In the genomic region with DNA sequence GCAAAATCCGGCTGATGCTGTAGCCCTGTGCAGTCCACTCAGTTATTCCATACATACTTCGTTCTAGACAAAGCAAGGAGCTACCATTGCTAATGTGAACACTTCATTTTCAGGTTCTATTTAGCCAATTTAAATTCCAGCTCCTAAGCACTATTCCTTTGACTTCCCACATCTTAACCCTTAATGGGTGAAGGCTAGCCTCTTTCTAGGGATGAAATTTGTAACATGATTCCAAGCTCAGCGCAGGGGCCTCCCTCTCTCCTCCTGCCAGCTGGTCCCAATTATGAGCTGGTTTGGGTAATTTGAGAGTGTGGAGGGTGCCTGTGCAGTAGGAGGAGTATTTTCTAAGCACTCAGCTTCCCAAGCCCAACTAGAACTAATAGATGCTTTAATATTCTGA, we compare ENCODE assay signal across 1 cellular context.
TF ChIP-seq lines count a peak whose summit lies in the region.

No MANE protein-coding gene starts in this region.

TF ChIP-seq in HEK293, 187 proteins besides CTCF, POLR2A, EP300 and RAD21 (continued from another document):
- TF ChIP-seq, protein P1, sequence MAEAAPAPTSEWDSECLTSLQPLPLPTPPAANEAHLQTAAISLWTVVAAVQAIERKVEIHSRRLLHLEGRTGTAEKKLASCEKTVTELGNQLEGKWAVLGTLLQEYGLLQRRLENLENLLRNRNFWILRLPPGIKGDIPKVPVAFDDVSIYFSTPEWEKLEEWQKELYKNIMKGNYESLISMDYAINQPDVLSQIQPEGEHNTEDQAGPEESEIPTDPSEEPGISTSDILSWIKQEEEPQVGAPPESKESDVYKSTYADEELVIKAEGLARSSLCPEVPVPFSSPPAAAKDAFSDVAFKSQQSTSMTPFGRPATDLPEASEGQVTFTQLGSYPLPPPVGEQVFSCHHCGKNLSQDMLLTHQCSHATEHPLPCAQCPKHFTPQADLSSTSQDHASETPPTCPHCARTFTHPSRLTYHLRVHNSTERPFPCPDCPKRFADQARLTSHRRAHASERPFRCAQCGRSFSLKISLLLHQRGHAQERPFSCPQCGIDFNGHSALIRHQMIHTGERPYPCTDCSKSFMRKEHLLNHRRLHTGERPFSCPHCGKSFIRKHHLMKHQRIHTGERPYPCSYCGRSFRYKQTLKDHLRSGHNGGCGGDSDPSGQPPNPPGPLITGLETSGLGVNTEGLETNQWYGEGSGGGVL (tag by site-specific recombination; IDR thresholded peaks at IDR 0.05) = 0 out of 2 replicates have a peak, but pooled peaks have one; percentile 33
- TF ChIP-seq ZNF324 (tag by site-specific recombination; IDR thresholded peaks at IDR 0.05) (0 out of 2 replicates have a peak, but pooled peaks have one; percentile 47), ZFHX2 (tag by site-specific recombination; conservative IDR thresholded peaks at IDR 0.05) (peak; percentile 49; the same call in 1 of the 2 replicates), ZNF174 (tag by site-specific recombination; IDR thresholded peaks at IDR 0.05) (no peak), ZNF585B (tag by site-specific recombination; IDR thresholded peaks at IDR 0.05) (no peak), ZNF561 (tag by site-specific recombination; IDR thresholded peaks at IDR 0.05; ENCODE audit: borderline replicate concordance) (peak; percentile 81), TRIM28 (IDR thresholded peaks at IDR 0.05; ENCODE audit: borderline replicate concordance, low read length) (peak; percentile 93), OSR2 (tag by site-specific recombination; IDR thresholded peaks at IDR 0.05) (peak; percentile 56; the same call in 1 of the 2 replicates), ZNF335 (tag by site-specific recombination; conservative IDR thresholded peaks at IDR 0.05) (peak; percentile 22; the same call in 1 of the 2 replicates), ZNF664 (tag by site-specific recombination; IDR thresholded peaks at IDR 0.05) (no peak), ZNF529 (tag by site-specific recombination; IDR thresholded peaks at IDR 0.05; ENCODE audit: insufficient replicate concordance) (no peak), ZNF544 (tag by site-specific recombination; IDR thresholded peaks at IDR 0.05) (no peak), ZNF701 (tag by site-specific recombination; IDR thresholded peaks at IDR 0.05) (no peak), ZSCAN30 (tag by site-specific recombination; IDR thresholded peaks at IDR 0.05) (peak; percentile 90), ZNF600 (tag by site-specific recombination; IDR thresholded peaks at IDR 0.05) (no peak), ZNF670 (tag by site-specific recombination; IDR thresholded peaks at IDR 0.05; ENCODE audit: low read depth) (no peak), ZBTB1 (tag by site-specific recombination; IDR thresholded peaks at IDR 0.05) (no peak), SP7 (tag by site-specific recombination; IDR thresholded peaks at IDR 0.05) (peak; percentile 74)
- TF ChIP-seq, protein P2, sequence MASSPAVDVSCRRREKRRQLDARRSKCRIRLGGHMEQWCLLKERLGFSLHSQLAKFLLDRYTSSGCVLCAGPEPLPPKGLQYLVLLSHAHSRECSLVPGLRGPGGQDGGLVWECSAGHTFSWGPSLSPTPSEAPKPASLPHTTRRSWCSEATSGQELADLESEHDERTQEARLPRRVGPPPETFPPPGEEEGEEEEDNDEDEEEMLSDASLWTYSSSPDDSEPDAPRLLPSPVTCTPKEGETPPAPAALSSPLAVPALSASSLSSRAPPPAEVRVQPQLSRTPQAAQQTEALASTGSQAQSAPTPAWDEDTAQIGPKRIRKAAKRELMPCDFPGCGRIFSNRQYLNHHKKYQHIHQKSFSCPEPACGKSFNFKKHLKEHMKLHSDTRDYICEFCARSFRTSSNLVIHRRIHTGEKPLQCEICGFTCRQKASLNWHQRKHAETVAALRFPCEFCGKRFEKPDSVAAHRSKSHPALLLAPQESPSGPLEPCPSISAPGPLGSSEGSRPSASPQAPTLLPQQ (tag by site-specific recombination; IDR thresholded peaks at IDR 0.05) = peak; percentile 52; the same call in 1 of the 2 replicates
- TF ChIP-seq, protein P3, sequence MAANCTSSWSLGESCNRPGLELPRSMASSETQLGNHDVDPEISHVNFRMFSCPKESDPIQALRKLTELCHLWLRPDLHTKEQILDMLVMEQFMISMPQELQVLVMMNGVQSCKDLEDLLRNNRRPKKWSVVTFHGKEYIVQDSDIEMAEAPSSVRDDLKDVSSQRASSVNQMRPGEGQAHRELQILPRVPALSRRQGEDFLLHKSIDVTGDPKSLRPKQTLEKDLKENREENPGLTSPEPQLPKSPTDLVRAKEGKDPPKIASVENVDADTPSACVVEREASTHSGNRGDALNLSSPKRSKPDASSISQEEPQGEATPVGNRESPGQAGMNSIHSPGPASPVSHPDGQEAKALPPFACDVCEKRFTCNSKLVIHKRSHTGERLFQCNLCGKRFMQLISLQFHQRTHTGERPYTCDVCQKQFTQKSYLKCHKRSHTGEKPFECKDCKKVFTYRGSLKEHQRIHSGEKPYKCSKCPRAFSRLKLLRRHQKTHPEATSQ (tag by site-specific recombination; IDR thresholded peaks at IDR 0.05) = no peak
- TF ChIP-seq, protein P4, sequence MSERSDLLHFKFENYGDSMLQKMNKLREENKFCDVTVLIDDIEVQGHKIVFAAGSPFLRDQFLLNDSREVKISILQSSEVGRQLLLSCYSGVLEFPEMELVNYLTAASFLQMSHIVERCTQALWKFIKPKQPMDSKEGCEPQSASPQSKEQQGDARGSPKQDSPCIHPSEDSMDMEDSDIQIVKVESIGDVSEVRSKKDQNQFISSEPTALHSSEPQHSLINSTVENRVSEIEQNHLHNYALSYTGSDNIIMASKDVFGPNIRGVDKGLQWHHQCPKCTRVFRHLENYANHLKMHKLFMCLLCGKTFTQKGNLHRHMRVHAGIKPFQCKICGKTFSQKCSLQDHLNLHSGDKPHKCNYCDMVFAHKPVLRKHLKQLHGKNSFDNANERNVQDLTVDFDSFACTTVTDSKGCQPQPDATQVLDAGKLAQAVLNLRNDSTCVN (tag by site-specific recombination; optimal IDR thresholded peaks at IDR 0.05) = no peak
- TF ChIP-seq, protein P5, sequence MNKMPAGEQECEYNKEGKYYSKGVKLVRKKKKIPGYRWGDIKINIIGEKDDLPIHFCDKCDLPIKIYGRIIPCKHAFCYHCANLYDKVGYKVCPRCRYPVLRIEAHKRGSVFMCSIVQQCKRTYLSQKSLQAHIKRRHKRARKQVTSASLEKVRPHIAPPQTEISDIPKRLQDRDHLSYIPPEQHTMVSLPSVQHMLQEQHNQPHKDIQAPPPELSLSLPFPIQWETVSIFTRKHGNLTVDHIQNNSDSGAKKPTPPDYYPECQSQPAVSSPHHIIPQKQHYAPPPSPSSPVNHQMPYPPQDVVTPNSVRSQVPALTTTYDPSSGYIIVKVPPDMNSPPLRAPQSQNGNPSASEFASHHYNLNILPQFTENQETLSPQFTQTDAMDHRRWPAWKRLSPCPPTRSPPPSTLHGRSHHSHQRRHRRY (tag by site-specific recombination; IDR thresholded peaks at IDR 0.05) = no peak
- TF ChIP-seq, protein P6, sequence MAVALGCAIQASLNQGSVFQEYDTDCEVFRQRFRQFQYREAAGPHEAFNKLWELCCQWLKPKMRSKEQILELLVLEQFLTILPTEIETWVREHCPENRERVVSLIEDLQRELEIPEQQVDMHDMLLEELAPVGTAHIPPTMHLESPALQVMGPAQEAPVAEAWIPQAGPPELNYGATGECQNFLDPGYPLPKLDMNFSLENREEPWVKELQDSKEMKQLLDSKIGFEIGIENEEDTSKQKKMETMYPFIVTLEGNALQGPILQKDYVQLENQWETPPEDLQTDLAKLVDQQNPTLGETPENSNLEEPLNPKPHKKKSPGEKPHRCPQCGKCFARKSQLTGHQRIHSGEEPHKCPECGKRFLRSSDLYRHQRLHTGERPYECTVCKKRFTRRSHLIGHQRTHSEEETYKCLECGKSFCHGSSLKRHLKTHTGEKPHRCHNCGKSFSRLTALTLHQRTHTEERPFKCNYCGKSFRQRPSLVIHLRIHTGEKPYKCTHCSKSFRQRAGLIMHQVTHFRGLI (tag by site-specific recombination; IDR thresholded peaks at IDR 0.05) = peak; percentile 94
- TF ChIP-seq, protein P7, sequence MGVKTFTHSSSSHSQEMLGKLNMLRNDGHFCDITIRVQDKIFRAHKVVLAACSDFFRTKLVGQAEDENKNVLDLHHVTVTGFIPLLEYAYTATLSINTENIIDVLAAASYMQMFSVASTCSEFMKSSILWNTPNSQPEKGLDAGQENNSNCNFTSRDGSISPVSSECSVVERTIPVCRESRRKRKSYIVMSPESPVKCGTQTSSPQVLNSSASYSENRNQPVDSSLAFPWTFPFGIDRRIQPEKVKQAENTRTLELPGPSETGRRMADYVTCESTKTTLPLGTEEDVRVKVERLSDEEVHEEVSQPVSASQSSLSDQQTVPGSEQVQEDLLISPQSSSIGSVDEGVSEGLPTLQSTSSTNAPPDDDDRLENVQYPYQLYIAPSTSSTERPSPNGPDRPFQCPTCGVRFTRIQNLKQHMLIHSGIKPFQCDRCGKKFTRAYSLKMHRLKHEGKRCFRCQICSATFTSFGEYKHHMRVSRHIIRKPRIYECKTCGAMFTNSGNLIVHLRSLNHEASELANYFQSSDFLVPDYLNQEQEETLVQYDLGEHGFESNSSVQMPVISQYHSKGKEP (tag by site-specific recombination; IDR thresholded peaks at IDR 0.05) = peak; percentile 66; the same call in 1 of the 2 replicates
- TF ChIP-seq, protein P8, sequence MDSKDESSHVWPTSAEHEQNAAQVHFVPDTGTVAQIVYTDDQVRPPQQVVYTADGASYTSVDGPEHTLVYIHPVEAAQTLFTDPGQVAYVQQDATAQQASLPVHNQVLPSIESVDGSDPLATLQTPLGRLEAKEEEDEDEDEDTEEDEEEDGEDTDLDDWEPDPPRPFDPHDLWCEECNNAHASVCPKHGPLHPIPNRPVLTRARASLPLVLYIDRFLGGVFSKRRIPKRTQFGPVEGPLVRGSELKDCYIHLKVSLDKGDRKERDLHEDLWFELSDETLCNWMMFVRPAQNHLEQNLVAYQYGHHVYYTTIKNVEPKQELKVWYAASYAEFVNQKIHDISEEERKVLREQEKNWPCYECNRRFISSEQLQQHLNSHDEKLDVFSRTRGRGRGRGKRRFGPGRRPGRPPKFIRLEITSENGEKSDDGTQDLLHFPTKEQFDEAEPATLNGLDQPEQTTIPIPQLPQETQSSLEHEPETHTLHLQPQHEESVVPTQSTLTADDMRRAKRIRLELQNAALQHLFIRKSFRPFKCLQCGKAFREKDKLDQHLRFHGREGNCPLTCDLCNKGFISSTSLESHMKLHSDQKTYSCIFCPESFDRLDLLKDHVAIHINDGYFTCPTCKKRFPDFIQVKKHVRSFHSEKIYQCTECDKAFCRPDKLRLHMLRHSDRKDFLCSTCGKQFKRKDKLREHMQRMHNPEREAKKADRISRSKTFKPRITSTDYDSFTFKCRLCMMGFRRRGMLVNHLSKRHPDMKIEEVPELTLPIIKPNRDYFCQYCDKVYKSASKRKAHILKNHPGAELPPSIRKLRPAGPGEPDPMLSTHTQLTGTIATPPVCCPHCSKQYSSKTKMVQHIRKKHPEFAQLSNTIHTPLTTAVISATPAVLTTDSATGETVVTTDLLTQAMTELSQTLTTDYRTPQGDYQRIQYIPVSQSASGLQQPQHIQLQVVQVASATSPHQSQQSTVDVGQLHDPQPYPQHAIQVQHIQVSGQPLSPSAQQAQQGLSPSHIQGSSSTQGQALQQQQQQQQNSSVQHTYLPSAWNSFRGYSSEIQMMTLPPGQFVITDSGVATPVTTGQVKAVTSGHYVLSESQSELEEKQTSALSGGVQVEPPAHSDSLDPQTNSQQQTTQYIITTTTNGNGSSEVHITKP (tag by site-specific recombination; IDR thresholded peaks at IDR 0.05) = peak; percentile 67; the same call in 1 of the 2 replicates
